In the genomic region with DNA sequence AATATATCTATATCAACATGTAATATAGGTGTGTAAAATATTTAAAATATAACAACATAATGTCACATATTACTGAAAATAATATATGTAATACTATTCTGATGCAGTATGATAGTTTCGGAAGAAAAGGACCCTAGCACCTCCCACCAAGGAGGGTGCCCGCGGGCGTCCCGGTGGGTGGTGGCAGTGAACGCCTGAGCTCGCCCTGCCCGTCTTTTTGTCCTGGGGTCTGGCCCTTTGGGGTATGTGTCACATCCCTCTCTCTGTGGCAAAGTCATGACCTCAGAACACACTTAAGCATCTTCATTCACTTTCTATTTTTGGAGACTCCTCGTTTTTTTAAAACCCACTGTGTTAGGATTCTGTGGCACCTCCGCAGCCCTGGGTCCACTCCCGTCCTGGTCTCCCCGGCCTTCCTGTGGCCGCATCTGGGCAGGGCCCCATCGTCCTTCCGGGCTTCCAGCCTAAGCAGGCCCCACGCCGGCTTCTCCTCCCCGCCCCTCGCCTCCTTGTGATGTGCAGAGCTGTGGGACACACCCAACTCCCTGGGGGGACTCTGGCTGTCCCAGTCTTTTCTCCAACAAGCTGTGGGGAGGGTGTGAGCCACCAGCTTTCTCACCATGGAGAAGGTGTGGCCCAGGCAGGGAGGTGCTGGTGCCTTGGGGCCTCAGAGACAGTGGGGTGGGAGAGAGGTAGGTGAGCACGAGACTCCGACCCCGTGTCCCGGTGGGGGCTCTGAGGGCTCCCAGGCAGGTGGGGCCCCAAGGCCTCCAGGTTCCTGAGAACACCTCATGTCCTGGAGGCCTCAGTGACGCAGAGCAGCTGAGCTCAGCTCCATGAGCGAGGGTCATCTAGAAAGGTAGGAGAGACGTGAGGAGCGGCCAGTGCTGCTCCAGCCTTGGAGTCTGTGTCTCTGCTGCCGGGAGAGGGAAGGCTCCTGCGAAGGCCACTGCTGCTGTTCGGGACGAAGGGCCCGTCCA, we compare ENCODE assay signal across 1 cellular context.
TF ChIP-seq lines count a peak whose summit lies in the region.

No MANE protein-coding gene starts in this region.

TF ChIP-seq in SK-N-SH, 30 proteins besides CTCF, POLR2A, EP300 and RAD21 (continued from another document):
- TF ChIP-seq, protein P1, sequence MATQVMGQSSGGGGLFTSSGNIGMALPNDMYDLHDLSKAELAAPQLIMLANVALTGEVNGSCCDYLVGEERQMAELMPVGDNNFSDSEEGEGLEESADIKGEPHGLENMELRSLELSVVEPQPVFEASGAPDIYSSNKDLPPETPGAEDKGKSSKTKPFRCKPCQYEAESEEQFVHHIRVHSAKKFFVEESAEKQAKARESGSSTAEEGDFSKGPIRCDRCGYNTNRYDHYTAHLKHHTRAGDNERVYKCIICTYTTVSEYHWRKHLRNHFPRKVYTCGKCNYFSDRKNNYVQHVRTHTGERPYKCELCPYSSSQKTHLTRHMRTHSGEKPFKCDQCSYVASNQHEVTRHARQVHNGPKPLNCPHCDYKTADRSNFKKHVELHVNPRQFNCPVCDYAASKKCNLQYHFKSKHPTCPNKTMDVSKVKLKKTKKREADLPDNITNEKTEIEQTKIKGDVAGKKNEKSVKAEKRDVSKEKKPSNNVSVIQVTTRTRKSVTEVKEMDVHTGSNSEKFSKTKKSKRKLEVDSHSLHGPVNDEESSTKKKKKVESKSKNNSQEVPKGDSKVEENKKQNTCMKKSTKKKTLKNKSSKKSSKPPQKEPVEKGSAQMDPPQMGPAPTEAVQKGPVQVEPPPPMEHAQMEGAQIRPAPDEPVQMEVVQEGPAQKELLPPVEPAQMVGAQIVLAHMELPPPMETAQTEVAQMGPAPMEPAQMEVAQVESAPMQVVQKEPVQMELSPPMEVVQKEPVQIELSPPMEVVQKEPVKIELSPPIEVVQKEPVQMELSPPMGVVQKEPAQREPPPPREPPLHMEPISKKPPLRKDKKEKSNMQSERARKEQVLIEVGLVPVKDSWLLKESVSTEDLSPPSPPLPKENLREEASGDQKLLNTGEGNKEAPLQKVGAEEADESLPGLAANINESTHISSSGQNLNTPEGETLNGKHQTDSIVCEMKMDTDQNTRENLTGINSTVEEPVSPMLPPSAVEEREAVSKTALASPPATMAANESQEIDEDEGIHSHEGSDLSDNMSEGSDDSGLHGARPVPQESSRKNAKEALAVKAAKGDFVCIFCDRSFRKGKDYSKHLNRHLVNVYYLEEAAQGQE (IDR thresholded peaks at IDR 0.05; ENCODE audit: low read depth, low read length): no peak
- TF ChIP-seq MEF2A (IDR thresholded peaks at IDR 0.05; ENCODE audit: borderline replicate concordance, low read depth): no peak
- TF ChIP-seq, protein P2, sequence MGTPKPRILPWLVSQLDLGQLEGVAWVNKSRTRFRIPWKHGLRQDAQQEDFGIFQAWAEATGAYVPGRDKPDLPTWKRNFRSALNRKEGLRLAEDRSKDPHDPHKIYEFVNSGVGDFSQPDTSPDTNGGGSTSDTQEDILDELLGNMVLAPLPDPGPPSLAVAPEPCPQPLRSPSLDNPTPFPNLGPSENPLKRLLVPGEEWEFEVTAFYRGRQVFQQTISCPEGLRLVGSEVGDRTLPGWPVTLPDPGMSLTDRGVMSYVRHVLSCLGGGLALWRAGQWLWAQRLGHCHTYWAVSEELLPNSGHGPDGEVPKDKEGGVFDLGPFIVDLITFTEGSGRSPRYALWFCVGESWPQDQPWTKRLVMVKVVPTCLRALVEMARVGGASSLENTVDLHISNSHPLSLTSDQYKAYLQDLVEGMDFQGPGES (IDR thresholded peaks at IDR 0.05; ENCODE audit: low read depth, low read length): no peak
- no peak for TF ChIP-seq NRF1 (IDR thresholded peaks at IDR 0.05; ENCODE audit: low read depth, low read length)
- TF ChIP-seq RCOR1 (IDR thresholded peaks at IDR 0.05; ENCODE audit: low read length): no peak
- no peak for TF ChIP-seq EZH2phosphoT487 (IDR thresholded peaks at IDR 0.05; ENCODE audit: borderline replicate concordance, low read depth)
- TF ChIP-seq SMC3 (IDR thresholded peaks at IDR 0.05; ENCODE audit: low read depth, low read length): no peak
- TF ChIP-seq RFX5 (IDR thresholded peaks at IDR 0.05; ENCODE audit: low read length): no peak
